Comparison of ENCODE assay signal across 8 cellular contexts in genomic region chr2:213152888-213153287, GRCh38. TPM values are rescaled to one million over a fixed set of nuclear protein-coding genes. Genes with fewer than 3 reads are reported as not detected.
DNase-seq lines count a peak whose midpoint lies in the region; ATAC-seq and TF ChIP-seq lines count a peak whose summit lies in the region.

No MANE protein-coding gene starts in this region.

- no peak for ATAC-seq in activated CD4-positive, alpha-beta T cell treated with anti-CD3 and anti-CD28 coated beads for 36 hours
- no peak for ATAC-seq in left lung

- H3K36me3 ChIP-seq in adrenal gland (replicated peaks in 1 of 2) (no peaks in the 10 kb centered on the region), left lung (no peaks in the 10 kb centered on the region), suprapubic skin (no peaks in the 10 kb centered on the region)

- H3K4me3 ChIP-seq in adrenal gland (peak overlapping the region in 2 of 4 donors; percentile 92 to 100), left lung (peak overlapping the region; percentile 71 to 81), suprapubic skin (peak overlapping the region; percentile 75)

- no peaks in the 10 kb centered on the region for H3K9me3 ChIP-seq in adrenal gland (replicated peaks in 1 of 3)
- no peaks in the 10 kb centered on the region for H3K9me3 ChIP-seq in left lung
- H3K9me3 ChIP-seq in suprapubic skin: no peaks in the 10 kb centered on the region

- H3K27me3 ChIP-seq in adrenal gland (no peaks in the 10 kb centered on the region), left lung (peaks cover 0 to 7% of the 10 kb centered on the region in 2 donors), suprapubic skin (no peaks in the 10 kb centered on the region)

- TF ChIP-seq CTCF in adrenal gland (IDR thresholded peaks at IDR 0.05) (no peak), left lung (IDR thresholded peaks at IDR 0.05) (no peak), suprapubic skin (IDR thresholded peaks at IDR 0.05) (no peak), GM13976 (IDR thresholded peaks at IDR 0.05; ENCODE audit: borderline replicate concordance, control extremely low read depth, extremely low read depth, insufficient read depth, missing control alignments) (no peak)

- TF ChIP-seq POLR2A in adrenal gland (IDR thresholded peaks at IDR 0.05): no peak
- no peak for TF ChIP-seq POLR2A in suprapubic skin (IDR thresholded peaks at IDR 0.05)

- 50 to 58% (median 54%) methylated on average over 6 of the region's 6 CpGs for WGBS in adrenal gland, 4 donors
- 51% methylated on average over 6 of the region's 6 CpGs for WGBS in suprapubic skin

- peaks cover 32% of the 10 kb centered on the region for H3K27me3 Mint-ChIP-seq in activated CD4-positive, alpha-beta T cell treated with anti-CD3 and anti-CD28 coated beads for 36 hours

- no peak for TF ChIP-seq EP300 in suprapubic skin (IDR thresholded peaks at IDR 0.05)

- no peak for DNase-seq in activated CD4-positive, alpha-beta T cell treated with anti-CD3 and anti-CD28 coated beads for 36 hours
- no peak for DNase-seq in activated CD4-positive, alpha-beta T cell treated with anti-CD3 and anti-CD28 coated beads for 48 hours
- no peak for DNase-seq in adrenal gland
- DNase-seq in left lung: no peak
- DNase-seq in suprapubic skin (ENCODE audit: low spot score in 2 of 2): no peak
- no peak for DNase-seq in midbrain (lab: John Stamatoyannopoulos, UW)
- DNase-seq in GM13976 (ENCODE audit: low spot score): no peak
- DNase-seq in H4 (ENCODE audit: low spot score): no peak

- H3K9me3 Mint-ChIP-seq in activated CD4-positive, alpha-beta T cell treated with anti-CD3 and anti-CD28 coated beads for 36 hours (ENCODE audit: low read depth): no peaks in the 10 kb centered on the region

- POLR2A ChIA-PET in activated CD4-positive, alpha-beta T cell treated with anti-CD3 and anti-CD28 coated beads for 36 hours (lab: Charles Lee): no interaction called here

- CTCF ChIA-PET in activated CD4-positive, alpha-beta T cell treated with anti-CD3 and anti-CD28 coated beads for 36 hours (lab: Charles Lee): interaction anchor here (0.7 to 1.9 kb wide), 8 partner anchors 8 to 375 kb away, joined by 3 to 12 read pairs (median 4); no protein-coding TSS in a partner anchor

- peak overlapping the region; percentile 77 for H3K27ac Mint-ChIP-seq in activated CD4-positive, alpha-beta T cell treated with anti-CD3 and anti-CD28 coated beads for 36 hours

- intact Hi-C loops in activated CD4-positive, alpha-beta T cell treated with anti-CD3 and anti-CD28 coated beads for 36 hours (cut with DNase I, micrococcal nuclease): loop anchor here (1.0 to 5.0 kb wide), 8 partner anchors 34 to 467 kb away; partner anchors contain the start of gene SPAG16 (in 1 of the 2)
- intact Hi-C loops in adrenal gland (cut with DNase I) (loop anchor here (5.0 kb wide), 2 partner anchors 376 to 466 kb away; no protein-coding TSS in a partner anchor), left lung (cut with DNase I) (loop anchor here in 1 of 2 donors (10.0 kb wide), 1 partner anchor 378 kb away; no protein-coding TSS in a partner anchor)

- peak overlapping the region; percentile 88 for H3K4me3 Mint-ChIP-seq in activated CD4-positive, alpha-beta T cell treated with anti-CD3 and anti-CD28 coated beads for 36 hours

- no peaks in the 10 kb centered on the region for H3K36me3 Mint-ChIP-seq in activated CD4-positive, alpha-beta T cell treated with anti-CD3 and anti-CD28 coated beads for 36 hours (ENCODE audit: low read depth)

- H3K4me1 ChIP-seq in adrenal gland (replicated peaks in 1 of 2) (peaks cover 6 to 20% of the 10 kb centered on the region in 2 donors), left lung (peaks cover 0 to 5% of the 10 kb centered on the region in 2 donors), suprapubic skin (peaks cover 38% of the 10 kb centered on the region)

- peaks cover 39% of the 10 kb centered on the region for H3K4me1 Mint-ChIP-seq in activated CD4-positive, alpha-beta T cell treated with anti-CD3 and anti-CD28 coated beads for 36 hours

- peak overlapping the region in 3 of 5 donors; percentile 95 to 97 (median 96) for H3K27ac ChIP-seq in adrenal gland
- peak overlapping the region; percentile 86 to 94 for H3K27ac ChIP-seq in left lung
- peak overlapping the region; percentile 96 for H3K27ac ChIP-seq in suprapubic skin

- in situ Hi-C loops in GM13976 (cut with MboI; ENCODE audit: low sequenced_read_pairs, unreplicated experiment): loop anchor here (5.0 to 25.0 kb wide), 3 partner anchors 79 to 416 kb away; no protein-coding TSS in a partner anchor

RNA-seq across cellular contexts. Expression of gene IKZF2, which starts 1.5 kb away (rescaled TPM):
- total RNA-seq in activated CD4-positive, alpha-beta T cell treated with anti-CD3 and anti-CD28 coated beads for 36 hours: 1 to 10 TPM; 6.3 to 8.3 TPM
- total RNA-seq in adrenal gland (10 to 100 TPM in 3 of 8 donors, 1 to 10 TPM in 5; 1.4 to 18.9 (median 9.3) TPM), left lung (10 to 100 TPM; 11.2 to 11.6 TPM), suprapubic skin (10 to 100 TPM; 38.3 to 95.3 (median 66.5) TPM)
- 1 to 10 TPM in 1 of 3 donors, under 1 TPM in 2; 0.44 to 4.9 (median 0.97) TPM for polyA plus RNA-seq in adrenal gland
- total RNA-seq in H4 (2014; rRNA removed; shearing (Covaris generic)): 0.68 and 1.7 TPM in 2 replicates
